In the genomic region with DNA sequence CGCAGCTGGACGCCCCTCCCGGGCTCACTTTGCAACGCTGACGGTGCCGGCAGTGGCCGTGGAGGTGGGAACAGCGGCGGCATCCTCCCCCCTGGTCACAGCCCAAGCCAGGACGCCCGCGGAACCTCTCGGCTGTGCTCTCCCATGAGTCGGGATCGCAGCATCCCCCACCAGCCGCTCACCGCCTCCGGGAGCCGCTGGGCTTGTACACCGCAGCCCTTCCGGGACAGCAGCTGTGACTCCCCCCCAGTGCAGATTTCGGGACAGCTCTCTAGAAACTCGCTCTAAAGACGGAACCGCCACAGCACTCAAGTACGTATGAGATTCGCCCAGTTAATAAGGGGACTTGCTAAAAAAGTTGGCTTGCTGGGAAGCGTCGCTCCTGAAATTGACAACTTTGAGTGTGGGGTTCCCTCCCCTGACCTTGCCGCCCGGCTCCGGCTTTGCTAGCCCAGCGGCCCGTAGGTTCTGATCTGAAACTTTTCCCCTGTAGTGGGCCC, we compare ENCODE assay signal across 8 cellular contexts. TPM values are rescaled to one million over a fixed set of nuclear protein-coding genes. Genes with fewer than 3 reads are reported as not detected.
DNase-seq lines count a peak whose midpoint lies in the region; ATAC-seq and TF ChIP-seq lines count a peak whose summit lies in the region.

No MANE protein-coding gene starts in this region.

- H3K27me3 ChIP-seq in H7 (ENCODE audit: control insufficient read depth, insufficient read depth, low read length) = peaks cover 69% of the 10 kb centered on the region
- H3K27me3 ChIP-seq in iPS DF 6.9 (ENCODE audit: control insufficient read depth, insufficient read depth, low read length) = peaks cover 50% of the 10 kb centered on the region
- peaks cover 35% of the 10 kb centered on the region for H3K27me3 ChIP-seq in smooth muscle cell (ENCODE audit: low read depth)

- no peaks in the 10 kb centered on the region for H3K36me3 ChIP-seq in H7 (replicated peaks; ENCODE audit: control insufficient read depth, insufficient read depth, low read length)
- H3K36me3 ChIP-seq in iPS DF 6.9 (ENCODE audit: control insufficient read depth, insufficient read depth, low read length) = no peaks in the 10 kb centered on the region
- no peaks in the 10 kb centered on the region for H3K36me3 ChIP-seq in smooth muscle cell (ENCODE audit: low read depth)

- peak overlapping the region; percentile 80 for H3K4me3 ChIP-seq in H7 (ENCODE audit: insufficient read depth, low read depth, low read length)
- peak overlapping the region; percentile 79; the same call in 1 of the 2 replicates for H3K4me3 ChIP-seq in iPS DF 6.9 (ENCODE audit: low read length)
- H3K4me3 ChIP-seq in smooth muscle cell = peak overlapping the region; percentile 83

- peaks cover 40% of the 10 kb centered on the region for H3K4me1 Mint-ChIP-seq in activated T-helper 2 cell treated with anti-CD3 and anti-CD28 coated beads, Interferon-gamma antibody, Interleukin-2, Interleukin-4, amounts not matched to agents 10 μg/mL and 5 μg/mL and 100 μg/mL, durations not matched to agents 14 hours and 24 hours and 36 hours (ENCODE audit: low read depth)

- peak; percentile 41 for DNase-seq in AG08395 (ENCODE audit: low spot score)
- no peak for DNase-seq in H7
- no peak for DNase-seq in activated T-helper 2 cell treated with anti-CD3 and anti-CD28 coated beads, Interferon-gamma antibody, Interleukin-2, Interleukin-4, amounts not matched to agents 10 μg/mL and 5 μg/mL and 100 μg/mL, durations not matched to agents 14 hours and 24 hours and 36 hours (ENCODE audit: low spot score)
- DNase-seq in iPS DF 6.9 (ENCODE audit: low read depth, low spot score) = no peak
- DNase-seq in smooth muscle cell (lab: John Stamatoyannopoulos, UW; ENCODE audit: unreplicated experiment) = no peak
- DNase-seq in cerebellum (ENCODE audit: low spot score) = no peak
- no peak for DNase-seq in activated CD4-positive, alpha-beta T cell treated with anti-CD3 and anti-CD28 coated beads, Interleukin-2, amount 50 U/mL, for 48 hours

- peak overlapping the region; percentile 100 for H3K4me3 Mint-ChIP-seq in activated T-helper 2 cell treated with anti-CD3 and anti-CD28 coated beads, Interferon-gamma antibody, Interleukin-2, Interleukin-4, amounts not matched to agents 10 μg/mL and 5 μg/mL and 100 μg/mL, durations not matched to agents 14 hours and 24 hours and 36 hours (ENCODE audit: low read depth)

- no peaks in the 10 kb centered on the region for H3K79me2 ChIP-seq in smooth muscle cell (ENCODE audit: low read depth)

- H3K9me3 ChIP-seq in iPS DF 6.9 (ENCODE audit: control insufficient read depth, insufficient read depth, low read length) = no peaks in the 10 kb centered on the region
- H3K9me3 ChIP-seq in smooth muscle cell (replicated peaks; ENCODE audit: low read depth) = no peaks in the 10 kb centered on the region

- WGBS in iPS DF 6.9 (ENCODE audit: insufficient coverage, insufficient read length) = no CpG with 5 or more reads among the region's 34 CpGs
- 1% methylated on average over 33 of the region's 34 CpGs for WGBS in smooth muscle cell (ENCODE audit: low lambda C conversion rate)

- no peak overlapping the region for H3K27ac ChIP-seq in iPS DF 6.9 (ENCODE audit: low read length)
- peak overlapping the region; percentile 90 for H3K27ac ChIP-seq in smooth muscle cell (ENCODE audit: low read depth)

- peak overlapping the region; percentile 92 for H3K4me2 ChIP-seq in smooth muscle cell

- intact Hi-C loops in activated T-helper 2 cell treated with anti-CD3 and anti-CD28 coated beads, Interferon-gamma antibody, Interleukin-2, Interleukin-4, amounts not matched to agents 10 μg/mL and 5 μg/mL and 100 μg/mL, durations not matched to agents 14 hours and 24 hours and 36 hours (cut with micrococcal nuclease) = loop anchor here (5.0 to 10.0 kb wide), 10 partner anchors 50 to 765 kb away; partner anchors contain the start of genes ERP44, INVS and TGFBR1

- peaks cover under 1% of the 10 kb centered on the region for H3K27me3 Mint-ChIP-seq in activated T-helper 2 cell treated with anti-CD3 and anti-CD28 coated beads, Interferon-gamma antibody, Interleukin-2, Interleukin-4, amounts not matched to agents 10 μg/mL and 5 μg/mL and 100 μg/mL, durations not matched to agents 14 hours and 24 hours and 36 hours (ENCODE audit: low read depth)

- H3K9me3 Mint-ChIP-seq in activated T-helper 2 cell treated with anti-CD3 and anti-CD28 coated beads, Interferon-gamma antibody, Interleukin-2, Interleukin-4, amounts not matched to agents 10 μg/mL and 5 μg/mL and 100 μg/mL, durations not matched to agents 14 hours and 24 hours and 36 hours = no peaks in the 10 kb centered on the region

- ATAC-seq in GM18868 (IDR thresholded peaks at IDR 0.05; ENCODE audit: unreplicated experiment) = no peak

- peaks cover 9% of the 10 kb centered on the region for H3F3A ChIP-seq in smooth muscle cell (ENCODE audit: low read depth)

- peak overlapping the region; percentile 87 for H3K27ac Mint-ChIP-seq in activated T-helper 2 cell treated with anti-CD3 and anti-CD28 coated beads, Interferon-gamma antibody, Interleukin-2, Interleukin-4, amounts not matched to agents 10 μg/mL and 5 μg/mL and 100 μg/mL, durations not matched to agents 14 hours and 24 hours and 36 hours

- H4K20me1 ChIP-seq in smooth muscle cell (ENCODE audit: low read depth) = peaks cover 41% of the 10 kb centered on the region

- peaks cover 52% of the 10 kb centered on the region for H3K36me3 Mint-ChIP-seq in activated T-helper 2 cell treated with anti-CD3 and anti-CD28 coated beads, Interferon-gamma antibody, Interleukin-2, Interleukin-4, amounts not matched to agents 10 μg/mL and 5 μg/mL and 100 μg/mL, durations not matched to agents 14 hours and 24 hours and 36 hours (ENCODE audit: low read depth)

- no peak overlapping the region for H2AFZ ChIP-seq in smooth muscle cell (ENCODE audit: low read depth)

- TF ChIP-seq CTCF in smooth muscle cell (IDR thresholded peaks at IDR 0.05; ENCODE audit: borderline replicate concordance, insufficient read depth, poor library complexity, severe bottlenecking) = no peak

- H3K9ac ChIP-seq in smooth muscle cell (ENCODE audit: low read depth) = peak overlapping the region; percentile 86

- H3K4me1 ChIP-seq in iPS DF 6.9 (ENCODE audit: control insufficient read depth, insufficient read depth, low read length) = peaks cover 4% of the 10 kb centered on the region; the same call in 1 of the 2 replicates
- H3K4me1 ChIP-seq in smooth muscle cell (ENCODE audit: low read depth) = peaks cover 17% of the 10 kb centered on the region

RNA-seq across cellular contexts. Expression of gene NR4A3, which starts 0.5 kb away (rescaled TPM):
- total RNA-seq in H7 (2014; rRNA removed; shearing (Covaris generic)) = 0.10 and 0.18 TPM in 2 replicates
- total RNA-seq in activated T-helper 2 cell treated with anti-CD3 and anti-CD28 coated beads, Interferon-gamma antibody, Interleukin-2, Interleukin-4, amounts not matched to agents 10 μg/mL and 5 μg/mL and 100 μg/mL, durations not matched to agents 14 hours and 24 hours and 36 hours = 161 and 169 TPM in 2 replicates
- total RNA-seq in smooth muscle cell (23.5 and 30.4 TPM in 2 replicates), cerebellum (1.3 TPM)
- 7.8 and 12.8 TPM in 2 replicates for polyA plus RNA-seq in smooth muscle cell

Comparison
In these comparisons a context has a peak if more than half of its experiments do, and no peak if none do; other contexts are left out.
1. RNA of gene NR4A3, which starts 0.5 kb away (total RNA-seq): 161 to 169 TPM in activated T-helper 2 cell treated with anti-CD3 and anti-CD28 coated beads, Interferon-gamma antibody, Interleukin-2, Interleukin-4, amounts not matched to agents 10 μg/mL and 5 μg/mL and 100 μg/mL, durations not matched to agents 14 hours and 24 hours and 36 hours and 23.5 to 30.4 TPM in smooth muscle cell; 1.3 TPM in cerebellum (single experiment) and 0.10 to 0.18 TPM in H7; every median in the first group is over 10 times any median in the second.
2. Peak in every context shown above with its lines, with median percentiles within 50 percentile points of each other: H3K4me3 ChIP-seq.